ENCODE assay signal across 1 cellular context in the genomic region with DNA sequence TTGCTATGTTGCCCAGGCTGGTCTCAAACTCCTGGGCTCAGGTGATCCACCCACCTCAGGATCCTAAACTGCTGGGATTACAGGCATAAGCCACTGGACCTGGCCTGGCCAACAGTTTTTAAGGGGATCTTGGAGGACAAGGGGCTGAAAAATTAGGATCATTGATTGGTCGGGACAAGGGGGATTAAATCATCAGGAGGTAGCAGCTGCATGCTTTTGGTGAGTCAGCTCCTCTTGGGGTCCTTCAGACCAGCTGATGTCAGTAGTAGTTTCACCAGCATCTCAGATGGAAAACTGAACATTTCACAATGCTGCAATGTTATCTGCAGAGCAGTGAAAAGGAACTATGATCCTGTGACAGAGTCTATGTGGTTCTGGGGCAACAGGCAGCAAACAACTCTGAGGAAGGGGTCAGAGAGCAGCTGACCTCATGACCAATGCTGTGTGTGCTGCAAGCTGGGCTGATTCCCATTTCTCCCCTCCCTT.
TF ChIP-seq lines count a peak whose summit lies in the region.

No MANE protein-coding gene starts in this region.

TF ChIP-seq in HepG2, 621 proteins besides CTCF, POLR2A, EP300 and RAD21 (continued from another document and continues in another):
- peak in 1 of 2 experiments; percentile 76; a peak in 2 of 4 replicates for TF ChIP-seq ATF4 (CRISPR knock-in tag; IDR thresholded peaks at IDR 0.05)
- no peak for TF ChIP-seq NFRKB (IDR thresholded peaks at IDR 0.05)
- TF ChIP-seq, protein P1, sequence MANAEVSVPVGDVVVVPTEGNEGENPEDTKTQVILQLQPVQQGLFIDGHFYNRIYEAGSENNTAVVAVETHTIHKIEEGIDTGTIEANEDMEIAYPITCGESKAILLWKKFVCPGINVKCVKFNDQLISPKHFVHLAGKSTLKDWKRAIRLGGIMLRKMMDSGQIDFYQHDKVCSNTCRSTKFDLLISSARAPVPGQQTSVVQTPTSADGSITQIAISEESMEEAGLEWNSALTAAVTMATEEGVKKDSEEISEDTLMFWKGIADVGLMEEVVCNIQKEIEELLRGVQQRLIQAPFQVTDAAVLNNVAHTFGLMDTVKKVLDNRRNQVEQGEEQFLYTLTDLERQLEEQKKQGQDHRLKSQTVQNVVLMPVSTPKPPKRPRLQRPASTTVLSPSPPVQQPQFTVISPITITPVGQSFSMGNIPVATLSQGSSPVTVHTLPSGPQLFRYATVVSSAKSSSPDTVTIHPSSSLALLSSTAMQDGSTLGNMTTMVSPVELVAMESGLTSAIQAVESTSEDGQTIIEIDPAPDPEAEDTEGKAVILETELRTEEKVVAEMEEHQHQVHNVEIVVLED (CRISPR knock-in tag; IDR thresholded peaks at IDR 0.05; ENCODE audit: borderline replicate concordance), result no peak
- TF ChIP-seq ZNF101 (CRISPR knock-in tag; IDR thresholded peaks at IDR 0.05; ENCODE audit: borderline replicate concordance, low read depth), result no peak
- TF ChIP-seq TP53 (CRISPR knock-in tag; conservative IDR thresholded peaks at IDR 0.05), result no peak
- TF ChIP-seq ZNF691 (CRISPR knock-in tag; IDR thresholded peaks at IDR 0.05; ENCODE audit: borderline replicate concordance, low read depth), result no peak
- TF ChIP-seq, protein P2, sequence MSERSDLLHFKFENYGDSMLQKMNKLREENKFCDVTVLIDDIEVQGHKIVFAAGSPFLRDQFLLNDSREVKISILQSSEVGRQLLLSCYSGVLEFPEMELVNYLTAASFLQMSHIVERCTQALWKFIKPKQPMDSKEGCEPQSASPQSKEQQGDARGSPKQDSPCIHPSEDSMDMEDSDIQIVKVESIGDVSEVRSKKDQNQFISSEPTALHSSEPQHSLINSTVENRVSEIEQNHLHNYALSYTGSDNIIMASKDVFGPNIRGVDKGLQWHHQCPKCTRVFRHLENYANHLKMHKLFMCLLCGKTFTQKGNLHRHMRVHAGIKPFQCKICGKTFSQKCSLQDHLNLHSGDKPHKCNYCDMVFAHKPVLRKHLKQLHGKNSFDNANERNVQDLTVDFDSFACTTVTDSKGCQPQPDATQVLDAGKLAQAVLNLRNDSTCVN (CRISPR knock-in tag; IDR thresholded peaks at IDR 0.05; ENCODE audit: borderline replicate concordance), result no peak
- TF ChIP-seq DMAP1 (CRISPR knock-in tag; IDR thresholded peaks at IDR 0.05), result no peak
- 0 out of 2 replicates have a peak, but pooled peaks have one; percentile 45 for TF ChIP-seq RFXAP (CRISPR knock-in tag; IDR thresholded peaks at IDR 0.05; ENCODE audit: borderline replicate concordance)
- no peak for TF ChIP-seq FLYWCH1 (CRISPR knock-in tag; IDR thresholded peaks at IDR 0.05)
- no peak for TF ChIP-seq ZFYVE20 (CRISPR knock-in tag; IDR thresholded peaks at IDR 0.05; ENCODE audit: borderline replicate concordance, low read depth)
- TF ChIP-seq ZNF382 (CRISPR knock-in tag; IDR thresholded peaks at IDR 0.05; ENCODE audit: borderline replicate concordance), result no peak
- TF ChIP-seq MYC (CRISPR knock-in tag; IDR thresholded peaks at IDR 0.05; ENCODE audit: borderline replicate concordance), result no peak; the same call in 1 of the 2 replicates
- TF ChIP-seq ZNF253 (CRISPR knock-in tag; IDR thresholded peaks at IDR 0.05; ENCODE audit: borderline replicate concordance), result no peak
- no peak for TF ChIP-seq RNF2 (conservative IDR thresholded peaks at IDR 0.05; ENCODE audit: low read depth)
- no peak for TF ChIP-seq SMYD3 (CRISPR knock-in tag; IDR thresholded peaks at IDR 0.05)
- peak; percentile 76; the same call in 1 of the 2 replicates for TF ChIP-seq HMG20A (CRISPR knock-in tag; IDR thresholded peaks at IDR 0.05; ENCODE audit: borderline replicate concordance)
- no peak for TF ChIP-seq ELF1 (CRISPR knock-in tag; IDR thresholded peaks at IDR 0.05)
- TF ChIP-seq, protein P3, sequence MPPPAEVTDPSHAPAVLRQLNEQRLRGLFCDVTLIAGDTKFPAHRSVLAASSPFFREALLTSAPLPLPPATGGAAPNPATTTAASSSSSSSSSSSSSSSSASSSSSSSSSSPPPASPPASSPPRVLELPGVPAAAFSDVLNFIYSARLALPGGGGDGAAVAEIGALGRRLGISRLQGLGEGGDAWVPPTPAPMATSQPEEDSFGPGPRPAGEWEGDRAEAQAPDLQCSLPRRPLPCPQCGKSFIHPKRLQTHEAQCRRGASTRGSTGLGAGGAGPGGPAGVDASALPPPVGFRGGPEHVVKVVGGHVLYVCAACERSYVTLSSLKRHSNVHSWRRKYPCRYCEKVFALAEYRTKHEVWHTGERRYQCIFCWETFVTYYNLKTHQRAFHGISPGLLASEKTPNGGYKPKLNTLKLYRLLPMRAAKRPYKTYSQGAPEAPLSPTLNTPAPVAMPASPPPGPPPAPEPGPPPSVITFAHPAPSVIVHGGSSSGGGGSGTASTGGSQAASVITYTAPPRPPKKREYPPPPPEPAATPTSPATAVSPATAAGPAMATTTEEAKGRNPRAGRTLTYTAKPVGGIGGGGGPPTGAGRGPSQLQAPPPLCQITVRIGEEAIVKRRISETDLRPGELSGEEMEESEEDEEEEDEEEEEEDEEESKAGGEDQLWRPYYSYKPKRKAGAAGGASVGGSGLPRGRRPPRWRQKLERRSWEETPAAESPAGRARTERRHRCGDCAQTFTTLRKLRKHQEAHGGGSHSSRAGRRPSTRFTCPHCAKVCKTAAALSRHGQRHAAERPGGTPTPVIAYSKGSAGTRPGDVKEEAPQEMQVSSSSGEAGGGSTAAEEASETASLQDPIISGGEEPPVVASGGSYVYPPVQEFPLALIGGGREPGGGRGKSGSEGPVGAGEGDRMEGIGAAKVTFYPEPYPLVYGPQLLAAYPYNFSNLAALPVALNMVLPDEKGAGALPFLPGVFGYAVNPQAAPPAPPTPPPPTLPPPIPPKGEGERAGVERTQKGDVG (CRISPR knock-in tag; IDR thresholded peaks at IDR 0.05; ENCODE audit: borderline replicate concordance), result no peak
- no peak for TF ChIP-seq ZNF318 (CRISPR knock-in tag; IDR thresholded peaks at IDR 0.05)
- no peak for TF ChIP-seq LCORL (IDR thresholded peaks at IDR 0.05)
- no peak; the same call in 1 of the 2 replicates for TF ChIP-seq LCORL (CRISPR knock-in tag; IDR thresholded peaks at IDR 0.05)
- no peak for TF ChIP-seq ZMAT5 (CRISPR knock-in tag; IDR thresholded peaks at IDR 0.05; ENCODE audit: borderline replicate concordance, low read depth)
- no peak for TF ChIP-seq MEF2D (CRISPR knock-in tag; IDR thresholded peaks at IDR 0.05)
- no peak for TF ChIP-seq KDM3A (CRISPR knock-in tag; IDR thresholded peaks at IDR 0.05; ENCODE audit: low read depth)
- no peak for TF ChIP-seq ATM (IDR thresholded peaks at IDR 0.05; ENCODE audit: borderline replicate concordance)
- TF ChIP-seq, protein P4, sequence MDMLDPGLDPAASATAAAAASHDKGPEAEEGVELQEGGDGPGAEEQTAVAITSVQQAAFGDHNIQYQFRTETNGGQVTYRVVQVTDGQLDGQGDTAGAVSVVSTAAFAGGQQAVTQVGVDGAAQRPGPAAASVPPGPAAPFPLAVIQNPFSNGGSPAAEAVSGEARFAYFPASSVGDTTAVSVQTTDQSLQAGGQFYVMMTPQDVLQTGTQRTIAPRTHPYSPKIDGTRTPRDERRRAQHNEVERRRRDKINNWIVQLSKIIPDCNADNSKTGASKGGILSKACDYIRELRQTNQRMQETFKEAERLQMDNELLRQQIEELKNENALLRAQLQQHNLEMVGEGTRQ (IDR thresholded peaks at IDR 0.05; ENCODE audit: low read depth, low read length), result no peak
- TF ChIP-seq, protein P4 (CRISPR knock-in tag; IDR thresholded peaks at IDR 0.05; ENCODE audit: borderline replicate concordance), result peak; percentile 33; the same call in 1 of the 2 replicates
- no peak for TF ChIP-seq ZNF737 (CRISPR knock-in tag; IDR thresholded peaks at IDR 0.05; ENCODE audit: borderline replicate concordance)
- TF ChIP-seq, protein P5, sequence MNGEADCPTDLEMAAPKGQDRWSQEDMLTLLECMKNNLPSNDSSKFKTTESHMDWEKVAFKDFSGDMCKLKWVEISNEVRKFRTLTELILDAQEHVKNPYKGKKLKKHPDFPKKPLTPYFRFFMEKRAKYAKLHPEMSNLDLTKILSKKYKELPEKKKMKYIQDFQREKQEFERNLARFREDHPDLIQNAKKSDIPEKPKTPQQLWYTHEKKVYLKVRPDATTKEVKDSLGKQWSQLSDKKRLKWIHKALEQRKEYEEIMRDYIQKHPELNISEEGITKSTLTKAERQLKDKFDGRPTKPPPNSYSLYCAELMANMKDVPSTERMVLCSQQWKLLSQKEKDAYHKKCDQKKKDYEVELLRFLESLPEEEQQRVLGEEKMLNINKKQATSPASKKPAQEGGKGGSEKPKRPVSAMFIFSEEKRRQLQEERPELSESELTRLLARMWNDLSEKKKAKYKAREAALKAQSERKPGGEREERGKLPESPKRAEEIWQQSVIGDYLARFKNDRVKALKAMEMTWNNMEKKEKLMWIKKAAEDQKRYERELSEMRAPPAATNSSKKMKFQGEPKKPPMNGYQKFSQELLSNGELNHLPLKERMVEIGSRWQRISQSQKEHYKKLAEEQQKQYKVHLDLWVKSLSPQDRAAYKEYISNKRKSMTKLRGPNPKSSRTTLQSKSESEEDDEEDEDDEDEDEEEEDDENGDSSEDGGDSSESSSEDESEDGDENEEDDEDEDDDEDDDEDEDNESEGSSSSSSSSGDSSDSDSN (CRISPR knock-in tag; IDR thresholded peaks at IDR 0.05), result no peak
